Comparison of ENCODE assay signal across 2 cellular contexts in genomic region chr12:102069707-102070106, GRCh38.
TF ChIP-seq lines count a peak whose summit lies in the region.

No MANE protein-coding gene starts in this region.

TF ChIP-seq in liver, 16 proteins besides CTCF, POLR2A, EP300 and RAD21:
- TF ChIP-seq HNF4A (conservative IDR thresholded peaks at IDR 0.05) (peak in 1 of 2 donors; percentile 44), YY1 (IDR thresholded peaks at IDR 0.05) (peak; percentile 36), GABPA (IDR thresholded peaks at IDR 0.05 in 1 of 2, conservative IDR thresholded peaks at IDR 0.05 in 1 of 2) (no peak)

TF ChIP-seq in HepG2, 621 proteins besides CTCF, POLR2A, EP300 and RAD21:
- TF ChIP-seq GLI4 (CRISPR knock-in tag; IDR thresholded peaks at IDR 0.05; ENCODE audit: borderline replicate concordance), result no peak
- no peak for TF ChIP-seq ZBTB37 (CRISPR knock-in tag; IDR thresholded peaks at IDR 0.05)
- TF ChIP-seq GPN1 (CRISPR knock-in tag; IDR thresholded peaks at IDR 0.05; ENCODE audit: borderline replicate concordance), result no peak
- no peak for TF ChIP-seq FLYWCH1 (CRISPR knock-in tag; IDR thresholded peaks at IDR 0.05)
- no peak for TF ChIP-seq ATAD3A (CRISPR knock-in tag; IDR thresholded peaks at IDR 0.05)
- no peak for TF ChIP-seq ZMYM4 (CRISPR knock-in tag; IDR thresholded peaks at IDR 0.05)
- TF ChIP-seq PHF5A (CRISPR knock-in tag; IDR thresholded peaks at IDR 0.05; ENCODE audit: low read depth, unreplicated experiment), result no peak
- no peak for TF ChIP-seq STAT5B (CRISPR knock-in tag; IDR thresholded peaks at IDR 0.05)
- no peak for TF ChIP-seq ARNTL (CRISPR knock-in tag; IDR thresholded peaks at IDR 0.05)
- no peak for TF ChIP-seq ZBTB14 (CRISPR knock-in tag; IDR thresholded peaks at IDR 0.05)
- no peak for TF ChIP-seq ZNF737 (CRISPR knock-in tag; IDR thresholded peaks at IDR 0.05; ENCODE audit: borderline replicate concordance)
- no peak for TF ChIP-seq ZHX1 (CRISPR knock-in tag; IDR thresholded peaks at IDR 0.05; ENCODE audit: low read depth)
- no peak for TF ChIP-seq POGZ (CRISPR knock-in tag; IDR thresholded peaks at IDR 0.05)
- TF ChIP-seq THRA (CRISPR knock-in tag; IDR thresholded peaks at IDR 0.05; ENCODE audit: borderline replicate concordance), result no peak
- no peak for TF ChIP-seq RARA (CRISPR knock-in tag; IDR thresholded peaks at IDR 0.05)
- no peak for TF ChIP-seq TEAD3 (CRISPR knock-in tag; optimal IDR thresholded peaks at IDR 0.05; ENCODE audit: borderline replicate concordance)
- TF ChIP-seq KLF6 (CRISPR knock-in tag; IDR thresholded peaks at IDR 0.05), result no peak
- TF ChIP-seq NCOA2 (CRISPR knock-in tag; IDR thresholded peaks at IDR 0.05), result no peak
- TF ChIP-seq RXRB (CRISPR knock-in tag; IDR thresholded peaks at IDR 0.05; ENCODE audit: borderline replicate concordance), result no peak
- TF ChIP-seq ARNT (IDR thresholded peaks at IDR 0.05), result no peak
